ENCODE assay signal across 10 cellular contexts in genomic region chr15:62110000-62110851, GRCh38. TPM values are rescaled to one million over a fixed set of nuclear protein-coding genes. Genes with fewer than 3 reads are reported as not detected.
DNase-seq lines count a peak whose midpoint lies in the region; ATAC-seq and TF ChIP-seq lines count a peak whose summit lies in the region.
"Had no signal": no experiment of that assay in that cellular context is flagged by ENCODE, and none has a peak within 500 bp of the region (broad histone marks: within the 10 kb centered on the region; RNA-seq: fewer than 3 reads in every experiment).

No MANE protein-coding gene starts in this region.

- no peaks in the 10 kb centered on the region for H3K9me3 ChIP-seq in SK-N-SH
- no peaks in the 10 kb centered on the region for H3K9me3 ChIP-seq in thyroid gland
- no peaks in the 10 kb centered on the region for H3K9me3 ChIP-seq in CD4-positive, alpha-beta T cell (ENCODE audit: control insufficient read depth, low read length)
- H3K9me3 ChIP-seq: BLaER1 had no signal

- 23% methylated on average over 6 of the region's 6 CpGs for WGBS in SK-N-SH (ENCODE audit: low lambda C conversion rate)
- WGBS in thyroid gland, 2 donors = 42 to 66% methylated on average over 6 of the region's 6 CpGs

- H3K36me3 Mint-ChIP-seq in activated CD8-positive, alpha-beta T cell treated with anti-CD3 and anti-CD28 coated beads for 36 hours (ENCODE audit: low read depth) = no peaks in the 10 kb centered on the region
- no peaks in the 10 kb centered on the region for H3K36me3 Mint-ChIP-seq in activated CD8-positive, alpha-beta T cell treated with anti-CD3 and anti-CD28 coated beads, Interleukin-2, amount 10 ng/mL, durations not matched to agents 7 days and 5 days (ENCODE audit: low read depth)
- H3K36me3 Mint-ChIP-seq in glutamatergic neuron (ENCODE audit: unreplicated experiment) = peaks cover 12% of the 10 kb centered on the region
- H3K36me3 Mint-ChIP-seq in CD4-positive, alpha-beta T cell (ENCODE audit: low read depth) = no peaks in the 10 kb centered on the region

- intact Hi-C loops in activated CD8-positive, alpha-beta T cell treated with anti-CD3 and anti-CD28 coated beads for 36 hours (cut with micrococcal nuclease) = no loop called here
- intact Hi-C loops in thyroid gland (cut with DNase I) (no loop called here), posterior vena cava (cut with DNase I) (no loop called here)
- intact Hi-C loops in CD4-positive, alpha-beta T cell (cut with DNase I, micrococcal nuclease) = no loop called here

- no peaks in the 10 kb centered on the region for H3K9me3 Mint-ChIP-seq in activated CD8-positive, alpha-beta T cell treated with anti-CD3 and anti-CD28 coated beads for 36 hours
- H3K9me3 Mint-ChIP-seq in activated CD8-positive, alpha-beta T cell treated with anti-CD3 and anti-CD28 coated beads, Interleukin-2, amount 10 ng/mL, durations not matched to agents 7 days and 5 days (ENCODE audit: insufficient read depth) = no peaks in the 10 kb centered on the region
- peaks cover 18% of the 10 kb centered on the region for H3K9me3 Mint-ChIP-seq in glutamatergic neuron (ENCODE audit: unreplicated experiment)
- no peaks in the 10 kb centered on the region for H3K9me3 Mint-ChIP-seq in CD4-positive, alpha-beta T cell

- H3K27me3 ChIP-seq in SK-N-SH (ENCODE audit: insufficient read depth) = no peaks in the 10 kb centered on the region
- no peaks in the 10 kb centered on the region for H3K27me3 ChIP-seq in thyroid gland
- H3K27me3 ChIP-seq in CD4-positive, alpha-beta T cell (ENCODE audit: control insufficient read depth, insufficient read depth, low read length) = no peaks in the 10 kb centered on the region
- H3K27me3 ChIP-seq: BLaER1 had no signal

- no peak for TF ChIP-seq POLR2A in thyroid gland (IDR thresholded peaks at IDR 0.05)

- no peaks in the 10 kb centered on the region for H3K79me2 ChIP-seq in SK-N-SH (ENCODE audit: insufficient read depth)

- H3K4me3 Mint-ChIP-seq in activated CD8-positive, alpha-beta T cell treated with anti-CD3 and anti-CD28 coated beads for 36 hours = no peak overlapping the region
- no peak overlapping the region for H3K4me3 Mint-ChIP-seq in activated CD8-positive, alpha-beta T cell treated with anti-CD3 and anti-CD28 coated beads, Interleukin-2, amount 10 ng/mL, durations not matched to agents 7 days and 5 days
- peak overlapping the region; percentile 71 for H3K4me3 Mint-ChIP-seq in glutamatergic neuron (ENCODE audit: unreplicated experiment)
- no peak overlapping the region for H3K4me3 Mint-ChIP-seq in CD4-positive, alpha-beta T cell

- no peaks in the 10 kb centered on the region for H4K20me1 ChIP-seq in SK-N-SH (ENCODE audit: insufficient read depth)
- H4K20me1 ChIP-seq: BLaER1 had no signal

- peaks cover 20% of the 10 kb centered on the region for H3F3A ChIP-seq in SK-N-SH (replicated peaks; ENCODE audit: insufficient read depth)

- CTCF ChIA-PET in activated CD8-positive, alpha-beta T cell treated with anti-CD3 and anti-CD28 coated beads for 36 hours (lab: Charles Lee) = interaction anchor here (1.0 kb wide), 2 partner anchors 11 to 15 kb away, joined by 3 to 4 read pairs; no protein-coding TSS in a partner anchor
- CTCF ChIA-PET in activated CD8-positive, alpha-beta T cell treated with anti-CD3 and anti-CD28 coated beads, Interleukin-2, amount 10 ng/mL, durations not matched to agents 7 days and 5 days (lab: Charles Lee) = no interaction called here
- CTCF ChIA-PET in SK-N-SH (lab: Yijun Ruan, JAX) = interaction anchor here (0.7 to 5.3 kb wide), 6 partner anchors 15 to 197 kb away, joined by 3 to 24 read pairs (median 4); partner anchors contain the start of gene VPS13C
- CTCF ChIA-PET in CD4-positive, alpha-beta T cell (lab: Charles Lee) = no interaction called here

- TF ChIP-seq EP300 in SK-N-SH (IDR thresholded peaks at IDR 0.05; ENCODE audit: borderline replicate concordance in 1 of 2, low read depth in 1 of 2, low read length in 1 of 2) = peak; percentile 19 to 98; a peak in 3 of 4 replicates

- H3K27ac ChIP-seq in SK-N-SH (ENCODE audit: low read depth in 2 of 2, low read length in 1 of 2) (peak overlapping the region; percentile 77 to 99), thyroid gland (peak overlapping the region in 2 of 3 donors; percentile 19 to 38)
- no peak overlapping the region for H3K27ac ChIP-seq in CD4-positive, alpha-beta T cell (ENCODE audit: low read depth, low read length)
- H3K27ac ChIP-seq: BLaER1, SK-N-MC had no signal

- POLR2A ChIA-PET in activated CD8-positive, alpha-beta T cell treated with anti-CD3 and anti-CD28 coated beads for 36 hours (lab: Charles Lee) = no interaction called here
- POLR2A ChIA-PET in activated CD8-positive, alpha-beta T cell treated with anti-CD3 and anti-CD28 coated beads, Interleukin-2, amount 10 ng/mL, durations not matched to agents 7 days and 5 days (lab: Charles Lee) = no interaction called here
- POLR2A ChIA-PET in SK-N-SH (lab: Yijun Ruan, JAX) = interaction anchor here (1.0 to 2.6 kb wide), 2 partner anchors 16 to 23 kb away, joined by 4 to 15 read pairs; no protein-coding TSS in a partner anchor
- POLR2A ChIA-PET in CD4-positive, alpha-beta T cell (lab: Charles Lee) = no interaction called here

- no peak for TF ChIP-seq CTCF in activated CD8-positive, alpha-beta T cell treated with anti-CD3 and anti-CD28 coated beads for 36 hours (IDR thresholded peaks at IDR 0.05)
- no peak for TF ChIP-seq CTCF in SK-N-SH (IDR thresholded peaks at IDR 0.05)
- TF ChIP-seq CTCF in glutamatergic neuron (IDR thresholded peaks at IDR 0.05; ENCODE audit: partially characterized antibody, unreplicated experiment) = no peak
- no peak for TF ChIP-seq CTCF in thyroid gland (IDR thresholded peaks at IDR 0.05)
- TF ChIP-seq CTCF in CD4-positive, alpha-beta T cell (IDR thresholded peaks at IDR 0.05) = no peak

- peak overlapping the region; percentile 18; the same call in 1 of the 2 replicates for H3K9ac ChIP-seq in SK-N-SH
- H3K9ac ChIP-seq: BLaER1 had no signal

- no peaks in the 10 kb centered on the region for H3K9me2 ChIP-seq in SK-N-SH

- DNase-seq in activated CD8-positive, alpha-beta T cell treated with anti-CD3 and anti-CD28 coated beads for 36 hours = no peak
- no peak for DNase-seq in activated CD8-positive, alpha-beta T cell treated with anti-CD3 and anti-CD28 coated beads, Interleukin-2, amount 10 ng/mL, durations not matched to agents 7 days and 5 days
- peak; percentile 77 for DNase-seq in SK-N-SH
- peak; percentile 40 for DNase-seq in glutamatergic neuron
- no peak for DNase-seq in thyroid gland
- no peak for DNase-seq in posterior vena cava (ENCODE audit: low spot score)
- no peak for DNase-seq in CD4-positive, alpha-beta T cell

- H3K4me2 ChIP-seq in SK-N-SH = peak overlapping the region; percentile 55
- H3K4me2 ChIP-seq: BLaER1 had no signal

- peaks cover 7% of the 10 kb centered on the region for H3K27me3 Mint-ChIP-seq in activated CD8-positive, alpha-beta T cell treated with anti-CD3 and anti-CD28 coated beads for 36 hours
- H3K27me3 Mint-ChIP-seq in activated CD8-positive, alpha-beta T cell treated with anti-CD3 and anti-CD28 coated beads, Interleukin-2, amount 10 ng/mL, durations not matched to agents 7 days and 5 days (ENCODE audit: low read depth) = peaks cover 9% of the 10 kb centered on the region
- H3K27me3 Mint-ChIP-seq in glutamatergic neuron (ENCODE audit: unreplicated experiment) = peaks cover 11% of the 10 kb centered on the region
- H3K27me3 Mint-ChIP-seq in CD4-positive, alpha-beta T cell = peaks cover 6% of the 10 kb centered on the region

- H3K4me1 Mint-ChIP-seq in activated CD8-positive, alpha-beta T cell treated with anti-CD3 and anti-CD28 coated beads for 36 hours (ENCODE audit: low read depth) = peaks cover 14% of the 10 kb centered on the region
- no peaks in the 10 kb centered on the region for H3K4me1 Mint-ChIP-seq in activated CD8-positive, alpha-beta T cell treated with anti-CD3 and anti-CD28 coated beads, Interleukin-2, amount 10 ng/mL, durations not matched to agents 7 days and 5 days (ENCODE audit: low read depth)
- H3K4me1 Mint-ChIP-seq in glutamatergic neuron (ENCODE audit: low read depth, unreplicated experiment) = peaks cover 22% of the 10 kb centered on the region
- no peaks in the 10 kb centered on the region for H3K4me1 Mint-ChIP-seq in CD4-positive, alpha-beta T cell (ENCODE audit: low read depth)

- TF ChIP-seq RAD21 in SK-N-SH (IDR thresholded peaks at IDR 0.05; ENCODE audit: low read length) = peak; percentile 19

- H3K4me3 ChIP-seq in SK-N-SH (ENCODE audit: low read depth in 2 of 2, low read length in 1 of 2) (no peak overlapping the region), thyroid gland (replicated peaks in 1 of 3) (no peak overlapping the region)
- H3K4me3 ChIP-seq: BLaER1, SK-N-MC had no signal

- H2AFZ ChIP-seq in SK-N-SH (ENCODE audit: low read depth) = peak overlapping the region; percentile 65; the same call in 1 of the 2 replicates

- H3K4me1 ChIP-seq in SK-N-SH (ENCODE audit: control insufficient read depth in 1 of 2, insufficient read depth in 2 of 2, low read depth in 1 of 2, low read length in 1 of 2) (peaks cover 16 to 38% of the 10 kb centered on the region in 2 experiments), thyroid gland (peaks cover 2 to 17% of the 10 kb centered on the region in 2 donors)

- peak overlapping the region; percentile 68 for H3K27ac Mint-ChIP-seq in activated CD8-positive, alpha-beta T cell treated with anti-CD3 and anti-CD28 coated beads for 36 hours
- H3K27ac Mint-ChIP-seq in activated CD8-positive, alpha-beta T cell treated with anti-CD3 and anti-CD28 coated beads, Interleukin-2, amount 10 ng/mL, durations not matched to agents 7 days and 5 days = no peak overlapping the region
- peak overlapping the region; percentile 98 for H3K27ac Mint-ChIP-seq in glutamatergic neuron (ENCODE audit: unreplicated experiment)
- no peak overlapping the region for H3K27ac Mint-ChIP-seq in CD4-positive, alpha-beta T cell

- H3K36me3 ChIP-seq in SK-N-SH (replicated peaks in 1 of 2; ENCODE audit: control insufficient read depth in 1 of 2, insufficient read depth in 2 of 2, low read length in 1 of 2) (no peaks in the 10 kb centered on the region), thyroid gland (no peaks in the 10 kb centered on the region)
- H3K36me3 ChIP-seq: BLaER1 had no signal

- ATAC-seq in activated CD8-positive, alpha-beta T cell treated with anti-CD3 and anti-CD28 coated beads for 36 hours = peak; percentile 84
- no peak for ATAC-seq in activated CD8-positive, alpha-beta T cell treated with anti-CD3 and anti-CD28 coated beads, Interleukin-2, amount 10 ng/mL, durations not matched to agents 7 days and 5 days
- ATAC-seq in HG02610 (IDR thresholded peaks at IDR 0.05; ENCODE audit: unreplicated experiment) = no peak
- ATAC-seq in CD4-positive, alpha-beta T cell (ENCODE audit: poor library complexity) = no peak

RNA-seq across cellular contexts. Expression of gene C2CD4A, which starts 43.4 kb away (rescaled TPM):
- 1 to 10 TPM in 1 of 2 experiments, under 1 TPM in 1; 0.67 to 1.0 TPM for total RNA-seq in activated CD8-positive, alpha-beta T cell treated with anti-CD3 and anti-CD28 coated beads for 36 hours
- total RNA-seq in activated CD8-positive, alpha-beta T cell treated with anti-CD3 and anti-CD28 coated beads, Interleukin-2, amount 10 ng/mL, durations not matched to agents 7 days and 5 days = not detected
- not detected in 2 replicates for polyA plus RNA-seq in SK-N-SH (2012; rRNA removed)
- polyA plus RNA-seq in SK-N-SH (2012; cell fraction: cytosol; rRNA removed) = under 0.01 TPM in 1 of 2 replicates, not detected in the other
- not detected in 2 replicates for polyA plus RNA-seq in SK-N-SH (2012; cell fraction: nucleus; rRNA removed)
- total RNA-seq in glutamatergic neuron (ENCODE audit: unreplicated experiment) (0.20 TPM), thyroid gland (under 1 TPM in 3 of 4 donors, not detected in 1; 0.22 to 0.39 (median 0.25) TPM), posterior vena cava (not detected)
- total RNA-seq in CD4-positive, alpha-beta T cell = under 1 TPM; 0.19 to 0.34 TPM

RNA-seq across cellular contexts. Expression of gene VPS13C, which starts 50.0 kb away (rescaled TPM):
- 10 to 100 TPM; 41.4 to 45.9 TPM for total RNA-seq in activated CD8-positive, alpha-beta T cell treated with anti-CD3 and anti-CD28 coated beads for 36 hours
- total RNA-seq in activated CD8-positive, alpha-beta T cell treated with anti-CD3 and anti-CD28 coated beads, Interleukin-2, amount 10 ng/mL, durations not matched to agents 7 days and 5 days = 10 to 100 TPM; 58.3 to 64.7 TPM
- polyA plus RNA-seq in SK-N-SH (2012; rRNA removed) = 5.7 and 6.9 TPM in 2 replicates
- polyA plus RNA-seq in SK-N-SH (2012; cell fraction: cytosol; rRNA removed) = 8.2 and 8.3 TPM in 2 replicates
- 9.0 and 18.3 TPM in 2 replicates for polyA plus RNA-seq in SK-N-SH (2012; cell fraction: nucleus; rRNA removed)
- 93.8 TPM for total RNA-seq in glutamatergic neuron (ENCODE audit: unreplicated experiment)
- total RNA-seq in thyroid gland = 100 to 1,000 TPM in 3 of 4 donors, 10 to 100 TPM in 1; 99.4 to 159 (median 119) TPM
- 10 to 100 TPM; 89.2 to 93.0 TPM for total RNA-seq in posterior vena cava
- total RNA-seq in CD4-positive, alpha-beta T cell = 10 to 100 TPM; 69.7 to 73.2 TPM

RNA-seq across cellular contexts. Expression of gene C2CD4B, which starts 54.9 kb away (rescaled TPM):
- under 1 TPM; 0.38 to 0.43 TPM for total RNA-seq in activated CD8-positive, alpha-beta T cell treated with anti-CD3 and anti-CD28 coated beads for 36 hours
- total RNA-seq in activated CD8-positive, alpha-beta T cell treated with anti-CD3 and anti-CD28 coated beads, Interleukin-2, amount 10 ng/mL, durations not matched to agents 7 days and 5 days = not detected
- not detected in 2 replicates for polyA plus RNA-seq in SK-N-SH (2012; rRNA removed)
- not detected in 2 replicates for polyA plus RNA-seq in SK-N-SH (2012; cell fraction: cytosol; rRNA removed)
- polyA plus RNA-seq in SK-N-SH (2012; cell fraction: nucleus; rRNA removed) = not detected in 2 replicates
- total RNA-seq in glutamatergic neuron (ENCODE audit: unreplicated experiment) = not detected
- 1 to 10 TPM; 1.2 to 6.7 (median 2.5) TPM for total RNA-seq in thyroid gland
- 1 to 10 TPM; 1.1 to 2.0 TPM for total RNA-seq in posterior vena cava
- under 1 TPM; 0.16 to 0.20 TPM for total RNA-seq in CD4-positive, alpha-beta T cell

Comparison
In these comparisons a context has a peak if more than half of its experiments do, and no peak if none do; other contexts are left out.
1. H3K27ac Mint-ChIP-seq: peak in activated CD8-positive, alpha-beta T cell treated with anti-CD3 and anti-CD28 coated beads for 36 hours (single experiment) and glutamatergic neuron (single experiment); none in activated CD8-positive, alpha-beta T cell treated with anti-CD3 and anti-CD28 coated beads, Interleukin-2, amount 10 ng/mL, durations not matched to agents 7 days and 5 days (single experiment) and CD4-positive, alpha-beta T cell (single experiment).
2. CTCF ChIA-PET loops: an anchor here in activated CD8-positive, alpha-beta T cell treated with anti-CD3 and anti-CD28 coated beads for 36 hours (1.0 kb wide) and SK-N-SH (0.7 to 5.3 kb wide); none called in activated CD8-positive, alpha-beta T cell treated with anti-CD3 and anti-CD28 coated beads, Interleukin-2, amount 10 ng/mL, durations not matched to agents 7 days and 5 days and CD4-positive, alpha-beta T cell.
3. DNase-seq: peak in SK-N-SH (single experiment) and glutamatergic neuron (single experiment); none in activated CD8-positive, alpha-beta T cell treated with anti-CD3 and anti-CD28 coated beads for 36 hours (single experiment), activated CD8-positive, alpha-beta T cell treated with anti-CD3 and anti-CD28 coated beads, Interleukin-2, amount 10 ng/mL, durations not matched to agents 7 days and 5 days (single experiment), thyroid gland (0 of 2), posterior vena cava (single experiment) and CD4-positive, alpha-beta T cell (0 of 10).